ENCODE assay signal across 15 cellular contexts in genomic region chr15:88463870-88464532, GRCh38.
"Had no signal": no experiment of that assay in that cellular context is flagged by ENCODE, and none has a peak within 500 bp of the region (broad histone marks: within the 10 kb centered on the region; RNA-seq: fewer than 3 reads in every experiment).

No MANE protein-coding gene starts in this region.

- H3K27ac ChIP-seq: cardiac muscle cell, epithelial cell of prostate, gastrocnemius medialis, psoas muscle, uterus had no signal

- H3K4me3 ChIP-seq: cardiac muscle cell, gastrocnemius medialis, psoas muscle, uterus had no signal

- H3K27me3 Mint-ChIP-seq: activated B cell treated with CpG ODN at 0.5 μM for 24 hours; activated CD4-positive, alpha-beta T cell treated with anti-CD3 and anti-CD28 coated beads, Interleukin-2, amount 10 ng/mL, durations not matched to agents 24 days and 14 days; activated naive CD8-positive, alpha-beta T cell treated with anti-CD3 and anti-CD28 coated beads, Interleukin-2, amount 10 ng/mL, durations not matched to agents 7 days and 5 days; T-helper 17 cell had no signal

- ATAC-seq: gastrocnemius medialis, psoas muscle, SK-N-SH treated with all-trans-retinoic acid at 6 μM for 48 hours, T-helper 17 cell had no signal

- H3K4me3 Mint-ChIP-seq: activated B cell treated with CpG ODN at 0.5 μM for 24 hours; activated CD4-positive, alpha-beta T cell treated with anti-CD3 and anti-CD28 coated beads, Interleukin-2, amount 10 ng/mL, durations not matched to agents 24 days and 14 days; activated naive CD8-positive, alpha-beta T cell treated with anti-CD3 and anti-CD28 coated beads, Interleukin-2, amount 10 ng/mL, durations not matched to agents 7 days and 5 days; T-helper 17 cell had no signal

- DNase-seq: activated B cell treated with CpG ODN at 0.5 μM for 24 hours; activated CD4-positive, alpha-beta T cell treated with anti-CD3 and anti-CD28 coated beads, Interleukin-2, amount 10 ng/mL, durations not matched to agents 24 days and 14 days; activated naive CD8-positive, alpha-beta T cell treated with anti-CD3 and anti-CD28 coated beads, Interleukin-2, amount 10 ng/mL, durations not matched to agents 7 days and 5 days; cortex of kidney; effector CD8-positive, alpha-beta T cell; gastrocnemius medialis; kidney; midbrain; psoas muscle; stimulated activated CD4-positive, alpha-beta T cell treated with anti-CD3 and anti-CD28 coated beads, Interleukin-4, amount 100 ng/mL, for 1 hour; T-helper 17 cell; uterus had no signal

- H3K27ac Mint-ChIP-seq: activated B cell treated with CpG ODN at 0.5 μM for 24 hours; activated naive CD8-positive, alpha-beta T cell treated with anti-CD3 and anti-CD28 coated beads, Interleukin-2, amount 10 ng/mL, durations not matched to agents 7 days and 5 days; T-helper 17 cell had no signal

- H3K9me3 ChIP-seq: gastrocnemius medialis, psoas muscle, uterus had no signal

- H3K36me3 ChIP-seq: uterus had no signal

- H3K9me3 Mint-ChIP-seq: activated B cell treated with CpG ODN at 0.5 μM for 24 hours; activated CD4-positive, alpha-beta T cell treated with anti-CD3 and anti-CD28 coated beads, Interleukin-2, amount 10 ng/mL, durations not matched to agents 24 days and 14 days; activated naive CD8-positive, alpha-beta T cell treated with anti-CD3 and anti-CD28 coated beads, Interleukin-2, amount 10 ng/mL, durations not matched to agents 7 days and 5 days had no signal

- H3K4me1 ChIP-seq: uterus had no signal

- H3K27me3 ChIP-seq: cardiac muscle cell, gastrocnemius medialis, uterus had no signal
